Comparison of ENCODE assay signal across 10 cellular contexts in genomic region chr10:68543004-68543918, GRCh38. TPM values are rescaled to one million over a fixed set of nuclear protein-coding genes. Genes with fewer than 3 reads are reported as not detected.
DNase-seq lines count a peak whose midpoint lies in the region; ATAC-seq and TF ChIP-seq lines count a peak whose summit lies in the region.
"Had no signal": no experiment of that assay in that cellular context is flagged by ENCODE, and none has a peak within 500 bp of the region (broad histone marks: within the 10 kb centered on the region; RNA-seq: fewer than 3 reads in every experiment).

No MANE protein-coding gene starts in this region.

- H3K4me3 ChIP-seq in left ventricle myocardium inferior (no peak overlapping the region), PC-3 (ENCODE audit: low read length) (peak overlapping the region; percentile 26; the same call in 1 of the 2 replicates), fibroblast of the aortic adventitia (ENCODE audit: low read depth, low read length) (no peak overlapping the region)
- H3K4me3 ChIP-seq: skin epidermis had no signal

- H3F3A ChIP-seq in PC-3 (ENCODE audit: low read length, unreplicated experiment) = peaks cover 4% of the 10 kb centered on the region

- TF ChIP-seq CTCF in left ventricle myocardium inferior (IDR thresholded peaks at IDR 0.05; ENCODE audit: borderline replicate concordance) (no peak), PC-3 (conservative IDR thresholded peaks at IDR 0.05; ENCODE audit: low read depth, low read length) (no peak), fibroblast of the aortic adventitia (IDR thresholded peaks at IDR 0.05; ENCODE audit: insufficient read depth, low read length) (no peak)

- H3K27ac ChIP-seq in left ventricle myocardium inferior (replicated peaks) (peak overlapping the region; percentile 57), PC-3 (ENCODE audit: low read length) (peak overlapping the region; percentile 85)
- H3K27ac ChIP-seq: skin epidermis had no signal

- H2AFZ ChIP-seq in PC-3 (ENCODE audit: low read length) = no peak overlapping the region

- no peaks in the 10 kb centered on the region for H4K20me1 ChIP-seq in PC-3 (ENCODE audit: low read length)

- CTCF ChIA-PET in PC-3 (lab: Charles Lee) = no interaction called here

- BruUV-seq in PC-3 (replicated peaks; lab: Mats Ljungman, UMichigan) = no TSS peak

- POLR2A ChIA-PET in PC-3 (lab: Charles Lee; ENCODE audit: unreplicated experiment) = interaction anchor here (0.6 kb wide), 2 partner anchors 267 to 438 kb away, joined by 3 to 6 read pairs; no protein-coding TSS in a partner anchor

- H3K9me2 ChIP-seq in PC-3 (replicated peaks; ENCODE audit: low read length) = no peaks in the 10 kb centered on the region

- H3K9me3 ChIP-seq in left ventricle myocardium inferior (replicated peaks) (no peaks in the 10 kb centered on the region), PC-3 (ENCODE audit: low read length) (no peaks in the 10 kb centered on the region)

- no peaks in the 10 kb centered on the region for H3K27me3 ChIP-seq in left ventricle myocardium inferior (ENCODE audit: low read depth)
- H3K27me3 ChIP-seq in PC-3 (ENCODE audit: low read length) = no peaks in the 10 kb centered on the region

- no peaks in the 10 kb centered on the region for H3K79me2 ChIP-seq in PC-3 (ENCODE audit: low read length)

- H3K4me1 ChIP-seq in left ventricle myocardium inferior (no peaks in the 10 kb centered on the region), PC-3 (ENCODE audit: insufficient read depth, low read length) (peaks cover 26% of the 10 kb centered on the region)

- H3K36me3 ChIP-seq in left ventricle myocardium inferior (no peaks in the 10 kb centered on the region), PC-3 (ENCODE audit: low read depth, low read length) (no peaks in the 10 kb centered on the region)

- peak; percentile 95 for ATAC-seq in PC-3

- intact Hi-C loops in left ventricle myocardium inferior (cut with micrococcal nuclease) = no loop called here
- intact Hi-C loops in cardiac septum (cut with DNase I) = no loop called here
- intact Hi-C loops in PC-3 (cut with micrococcal nuclease) = no loop called here

- peak overlapping the region; percentile 73 for H3K4me2 ChIP-seq in PC-3 (ENCODE audit: low read length)

- H3K9ac ChIP-seq in PC-3 (ENCODE audit: low read length) = peak overlapping the region; percentile 37

- DNase-seq in left ventricle myocardium inferior = no peak
- no peak for DNase-seq in cardiac septum (ENCODE audit: low spot score)
- DNase-seq in PC-3 = peak; percentile 95
- DNase-seq in fibroblast of the aortic adventitia (ENCODE audit: low read depth) = peak; percentile 56
- DNase-seq in NCI-H524 (lab: John Stamatoyannopoulos, UW) = no peak
- DNase-seq in CD1c-positive myeloid dendritic cell (ENCODE audit: extremely low spot score) = no peak
- DNase-seq in DMS114 treated with DMSO at 0.1 percent for 48 hours (lab: John Stamatoyannopoulos, UW; ENCODE audit: unreplicated experiment) = no peak
- no peak for DNase-seq in NCI-H1930 (lab: John Stamatoyannopoulos, UW)
- DNase-seq: NCI-H2107 had no signal

RNA-seq across cellular contexts. Expression of gene SLC25A16, which starts 15.9 kb away (rescaled TPM):
- total RNA-seq in left ventricle myocardium inferior (14.0 TPM), cardiac septum (16.5 TPM), PC-3 (2014; rRNA removed) (21.9 and 22.0 TPM in 2 replicates), fibroblast of the aortic adventitia (ENCODE audit: low replicate concordance) (26.8 and 29.7 TPM in 2 replicates)

RNA-seq across cellular contexts. Expression of gene TET1, which starts 16.9 kb away (rescaled TPM):
- 2.2 TPM for total RNA-seq in left ventricle myocardium inferior
- total RNA-seq in cardiac septum = 1.2 TPM
- total RNA-seq in PC-3 (2014; rRNA removed) = 2.3 and 3.0 TPM in 2 replicates
- total RNA-seq in fibroblast of the aortic adventitia (ENCODE audit: low replicate concordance) = 3.3 and 9.3 TPM in 2 replicates

Comparison
In these comparisons a context has a peak if more than half of its experiments do, and no peak if none do; other contexts are left out.
1. DNase-seq: peak in PC-3 (single experiment) and fibroblast of the aortic adventitia (single experiment); none in left ventricle myocardium inferior (single experiment), cardiac septum (single experiment), NCI-H524 (0 of 2), CD1c-positive myeloid dendritic cell (single experiment), DMS114 treated with DMSO at 0.1 percent for 48 hours (single experiment) and NCI-H1930 (0 of 2).